8 cellular contexts compared by ENCODE assay signal in the genomic region with DNA sequence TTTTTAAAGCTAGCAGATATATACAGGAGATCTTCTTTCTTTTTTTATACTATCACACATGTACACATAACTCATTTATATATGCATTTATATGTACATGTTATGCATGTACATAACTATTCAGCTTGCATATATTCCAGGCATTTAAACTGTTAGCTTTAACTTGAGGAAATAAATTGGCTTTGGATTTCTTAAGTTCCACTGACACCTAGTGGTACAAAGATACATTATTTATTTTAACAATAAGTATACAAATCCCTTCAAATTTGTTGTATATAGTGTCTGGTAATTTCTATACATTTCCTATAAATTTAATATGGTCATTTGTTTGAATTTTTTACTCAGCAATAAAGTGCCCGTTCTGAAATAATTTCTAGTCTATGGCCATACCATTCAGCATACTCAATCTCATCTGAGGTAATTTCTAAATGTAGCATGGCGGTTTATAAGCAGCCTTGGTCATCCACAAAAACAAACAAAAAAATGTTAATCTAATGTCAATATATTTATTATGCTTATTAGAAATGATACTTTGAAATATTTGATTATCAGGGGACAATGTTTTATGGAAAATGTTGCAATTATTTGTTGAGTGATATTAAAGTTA. TPM values are rescaled to one million over a fixed set of nuclear protein-coding genes. Genes with fewer than 3 reads are reported as not detected.
DNase-seq lines count a peak whose midpoint lies in the region; ATAC-seq and TF ChIP-seq lines count a peak whose summit lies in the region.

No MANE protein-coding gene starts in this region.

- WGBS in mesendoderm (ENCODE audit: extremely low coverage, insufficient coverage, low lambda C conversion rate): no CpG with 5 or more reads among the region's 2 CpGs

- no peaks in the 10 kb centered on the region for H3K79me1 ChIP-seq in mesendoderm (ENCODE audit: low read length)

- no peaks in the 10 kb centered on the region for H3K27me3 Mint-ChIP-seq in CD4-positive, alpha-beta T cell

- no peak overlapping the region for H3K4me3 Mint-ChIP-seq in CD4-positive, alpha-beta T cell

- in situ Hi-C loops in T47D (cut with HindIII; ENCODE audit: low pct_unique_long_range_greater_than_20kb, low sequenced_read_pairs): no loop called here

- no peak overlapping the region for H3K27ac ChIP-seq in CD4-positive, alpha-beta T cell (ENCODE audit: low read depth, low read length)
- H3K27ac ChIP-seq in KMS-11 (no peak overlapping the region), mesendoderm (ENCODE audit: low read depth, low read length) (no peak overlapping the region)

- no peaks in the 10 kb centered on the region for H3K9me3 Mint-ChIP-seq in CD4-positive, alpha-beta T cell

- H3K9me3 ChIP-seq in CD4-positive, alpha-beta T cell (ENCODE audit: control insufficient read depth, low read length): no peaks in the 10 kb centered on the region

- H3K23ac ChIP-seq in mesendoderm (ENCODE audit: low read length): no peak overlapping the region

- H3K79me2 ChIP-seq in KMS-11 (ENCODE audit: insufficient read depth, low read depth): no peaks in the 10 kb centered on the region
- no peaks in the 10 kb centered on the region for H3K79me2 ChIP-seq in mesendoderm (ENCODE audit: control insufficient read depth, insufficient read depth, low read length)

- TF ChIP-seq CTCF in CD4-positive, alpha-beta T cell (IDR thresholded peaks at IDR 0.05): peak; percentile 45
- TF ChIP-seq CTCF in KMS-11 (conservative IDR thresholded peaks at IDR 0.05; ENCODE audit: low read depth, low read length): peak; percentile 60; the same call in 1 of the 2 replicates

- no peaks in the 10 kb centered on the region; the same call in 1 of the 2 replicates for H3K36me3 ChIP-seq in KMS-11 (ENCODE audit: insufficient read depth)
- H3K36me3 ChIP-seq in mesendoderm (ENCODE audit: control insufficient read depth, insufficient read depth, low read length): no peaks in the 10 kb centered on the region

- H3K27me3 ChIP-seq in CD4-positive, alpha-beta T cell (ENCODE audit: control insufficient read depth, insufficient read depth, low read length): no peaks in the 10 kb centered on the region
- no peaks in the 10 kb centered on the region for H3K27me3 ChIP-seq in KMS-11 (ENCODE audit: insufficient read depth, low read depth)
- no peaks in the 10 kb centered on the region for H3K27me3 ChIP-seq in mesendoderm (ENCODE audit: insufficient read depth, low read length, poor library complexity)

- H3K18ac ChIP-seq in mesendoderm (ENCODE audit: low read length): no peak overlapping the region

- H2BK15ac ChIP-seq in mesendoderm (replicated peaks; ENCODE audit: low read depth): no peak overlapping the region

- no peak overlapping the region for H3K4ac ChIP-seq in mesendoderm (ENCODE audit: low read depth, low read length)

- POLR2A ChIA-PET in CD4-positive, alpha-beta T cell (lab: Charles Lee): interaction anchor here (0.7 to 1.9 kb wide), 3 partner anchors 12 to 60 kb away, joined by 3 to 9 read pairs (median 5); a partner anchor contains a TSS

- no peak overlapping the region for H3K27ac Mint-ChIP-seq in CD4-positive, alpha-beta T cell

- no peak overlapping the region for H3K56ac ChIP-seq in mesendoderm (ENCODE audit: low read length)

- H3K4me3 ChIP-seq in KMS-11 (IDR thresholded peaks at IDR 0.05; ENCODE audit: insufficient read depth, low read depth, low read length) (no peak overlapping the region), mesendoderm (ENCODE audit: low read length) (no peak overlapping the region)

- H3K4me1 ChIP-seq in KMS-11 (ENCODE audit: low read depth, poor library complexity, severe bottlenecking) (no peaks in the 10 kb centered on the region), mesendoderm (ENCODE audit: control insufficient read depth, low read depth, low read length) (no peaks in the 10 kb centered on the region)

- H2BK5ac ChIP-seq in mesendoderm (ENCODE audit: low read length): no peak overlapping the region

- no peak for ATAC-seq in CD4-positive, alpha-beta T cell (ENCODE audit: poor library complexity)
- ATAC-seq in GM21786 (IDR thresholded peaks at IDR 0.05; ENCODE audit: unreplicated experiment): no peak

- H3K4me1 Mint-ChIP-seq in CD4-positive, alpha-beta T cell (ENCODE audit: low read depth): no peaks in the 10 kb centered on the region

- DNase-seq in CD4-positive, alpha-beta T cell: no peak
- DNase-seq in T47D (ENCODE audit: low read depth in 1 of 2, low spot score in 1 of 2) (peak; percentile 11 to 52), mesendoderm (peak; percentile 24), NCI-H1436 (lab: John Stamatoyannopoulos, UW) (no peak), HuH-7.5 (ENCODE audit: low spot score) (no peak)
- DNase-seq in activated T-cell treated with anti-CD3 and anti-CD28 coated beads, Interleukin-2, amount 50 U/mL, for 48 hours: no peak

- no peak overlapping the region for H4K8ac ChIP-seq in mesendoderm (ENCODE audit: low read depth, low read length)

- H3K36me3 Mint-ChIP-seq in CD4-positive, alpha-beta T cell (ENCODE audit: low read depth): peaks cover 82% of the 10 kb centered on the region

- CTCF ChIA-PET in CD4-positive, alpha-beta T cell (lab: Charles Lee): interaction anchor here (0.6 to 1.9 kb wide), 7 partner anchors 9 to 319 kb away, joined by 3 to 7 read pairs (median 3); a partner anchor contains a TSS

- no peak overlapping the region for H4K5ac ChIP-seq in mesendoderm (ENCODE audit: low read length)

- H3K9ac ChIP-seq in KMS-11: no peak overlapping the region
- no peak overlapping the region for H3K9ac ChIP-seq in mesendoderm (ENCODE audit: low read length)

- H3K4me2 ChIP-seq in KMS-11 (no peak overlapping the region), mesendoderm (ENCODE audit: low read length) (no peak overlapping the region)

- H2AK5ac ChIP-seq in mesendoderm (ENCODE audit: low read length): no peak overlapping the region

- H4K20me1 ChIP-seq in KMS-11 (ENCODE audit: insufficient read depth): no peaks in the 10 kb centered on the region

- H2BK120ac ChIP-seq in mesendoderm (ENCODE audit: low read depth, low read length): no peak overlapping the region

- intact Hi-C loops in CD4-positive, alpha-beta T cell (cut with DNase I, micrococcal nuclease): loop anchor here in 1 of 2 experiments (5.0 kb wide), 1 partner anchor 118 kb away; no protein-coding TSS in a partner anchor

- H2AFZ ChIP-seq in KMS-11 (ENCODE audit: low read depth): no peak overlapping the region

RNA-seq across cellular contexts. Expression of a gene that starts 11.6 kb away (rescaled TPM):
- total RNA-seq in CD4-positive, alpha-beta T cell: 10 to 100 TPM; 34.3 to 39.9 TPM
- 21.6 TPM for polyA plus RNA-seq in mesendoderm (2013, experiment 1 of 2)
- 21.7 TPM for polyA plus RNA-seq in mesendoderm (2013, experiment 2 of 2)

RNA-seq across cellular contexts. Expression of a gene that starts 11.9 kb away (rescaled TPM):
- total RNA-seq in CD4-positive, alpha-beta T cell: 10 to 100 TPM; 54.5 to 56.5 TPM
- polyA plus RNA-seq in mesendoderm (2013, experiment 1 of 2): 10.7 TPM
- polyA plus RNA-seq in mesendoderm (2013, experiment 2 of 2): 10.1 TPM

Comparison
In these comparisons a context has a peak if more than half of its experiments do, and no peak if none do; other contexts are left out.
1. DNase-seq: peak in T47D (2 of 2) and mesendoderm (single experiment); none in CD4-positive, alpha-beta T cell (0 of 10), NCI-H1436 (single experiment), HuH-7.5 (single experiment) and activated T-cell treated with anti-CD3 and anti-CD28 coated beads, Interleukin-2, amount 50 U/mL, for 48 hours (0 of 2).